In the genomic region with DNA sequence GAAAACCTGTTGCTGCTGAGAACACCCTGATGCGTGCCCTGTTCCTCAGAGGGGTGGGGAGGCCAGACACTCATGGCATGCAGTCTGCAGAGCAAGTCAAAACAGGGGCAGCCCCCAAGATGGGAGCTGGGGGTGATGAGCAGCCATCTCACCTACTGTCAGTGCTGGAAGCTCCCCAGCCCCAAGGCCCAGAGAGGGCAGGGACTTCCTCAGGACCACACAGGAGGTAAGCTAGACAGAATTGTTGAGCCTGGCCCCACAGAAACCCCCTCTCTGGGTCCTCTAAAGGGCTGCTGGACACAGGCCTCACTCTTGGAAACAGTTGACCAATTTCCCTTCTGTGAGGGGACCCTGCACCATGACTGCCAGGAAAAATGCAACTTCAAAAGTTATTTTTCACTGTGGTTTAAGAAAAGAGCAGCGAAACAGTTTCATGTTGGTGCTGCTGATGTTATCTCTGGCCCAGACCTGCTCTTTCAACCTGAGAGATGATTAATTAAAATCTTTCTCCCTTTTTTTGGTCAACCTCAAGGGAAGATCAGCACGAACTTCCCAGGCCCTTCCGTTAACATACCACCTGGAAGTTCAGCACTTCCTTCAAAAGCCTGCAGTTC, we compare ENCODE assay signal across 21 cellular contexts. TPM values are rescaled to one million over a fixed set of nuclear protein-coding genes. Genes with fewer than 3 reads are reported as not detected.
A peak's percentile ranks its signal among the peaks of the same experiment; 100 is the strongest.
DNase-seq lines count a peak whose midpoint lies in the region; ATAC-seq and TF ChIP-seq lines count a peak whose summit lies in the region.
"Had no signal": no experiment of that assay in that cellular context is flagged by ENCODE, and none has a peak within 500 bp of the region (broad histone marks: within the 10 kb centered on the region; RNA-seq: fewer than 3 reads in every experiment).

No MANE protein-coding gene starts in this region.

- no peaks in the 10 kb centered on the region for H3K9me3 ChIP-seq in KOPT-K1 (ENCODE audit: insufficient read depth, low read length, poor library complexity, severe bottlenecking)
- no peaks in the 10 kb centered on the region for H3K9me3 ChIP-seq in testis
- H3K9me3 ChIP-seq: vagina had no signal

- H3K36me3 Mint-ChIP-seq in activated T-cell treated with anti-CD3 and anti-CD28 coated beads, Interleukin-2, amount 50 U/mL, for 24 hours (ENCODE audit: low read depth), result no peaks in the 10 kb centered on the region
- no peaks in the 10 kb centered on the region for H3K36me3 Mint-ChIP-seq in activated naive CD4-positive, alpha-beta T cell treated with anti-CD3 and anti-CD28 coated beads, Interleukin-2, amount 10 ng/mL, durations not matched to agents 7 days and 5 days
- no peaks in the 10 kb centered on the region for H3K36me3 Mint-ChIP-seq in stimulated activated memory B cell treated with anti-CD40 and anti-IgM and Interleukin-4, amounts not matched to agents 10 μg/mL and 1 μg/mL and 100 μg/mL, for 72 hours
- no peaks in the 10 kb centered on the region for H3K36me3 Mint-ChIP-seq in WTC11

- H3K27me3 Mint-ChIP-seq in activated T-cell treated with anti-CD3 and anti-CD28 coated beads, Interleukin-2, amount 50 U/mL, for 24 hours, result no peaks in the 10 kb centered on the region
- H3K27me3 Mint-ChIP-seq in activated naive CD4-positive, alpha-beta T cell treated with anti-CD3 and anti-CD28 coated beads, Interleukin-2, amount 10 ng/mL, durations not matched to agents 7 days and 5 days, result peaks cover 30% of the 10 kb centered on the region
- H3K27me3 Mint-ChIP-seq in stimulated activated memory B cell treated with anti-CD40 and anti-IgM and Interleukin-4, amounts not matched to agents 10 μg/mL and 1 μg/mL and 100 μg/mL, for 72 hours, result no peaks in the 10 kb centered on the region
- H3K27me3 Mint-ChIP-seq in WTC11 (ENCODE audit: low read depth), result no peaks in the 10 kb centered on the region

- H3K4me3 ChIP-seq in testis, result no peak overlapping the region
- H3K4me3 ChIP-seq: hepatocyte, skin epidermis, vagina had no signal

- intact Hi-C loops in testis (cut with DNase I; ENCODE audit: low total_unique reads), result no loop called here

- POLR2A ChIA-PET in WTC11 (lab: Charles Lee), result no interaction called here

- H3K27ac ChIP-seq in KOPT-K1 (ENCODE audit: low read depth, low read length, poor library complexity, severe bottlenecking), result peak overlapping the region; percentile 42
- no peak overlapping the region for H3K27ac ChIP-seq in testis
- H3K27ac ChIP-seq: hepatocyte, vagina had no signal

- peak overlapping the region; percentile 88 for H3K27ac Mint-ChIP-seq in activated T-cell treated with anti-CD3 and anti-CD28 coated beads, Interleukin-2, amount 50 U/mL, for 24 hours
- H3K27ac Mint-ChIP-seq in activated naive CD4-positive, alpha-beta T cell treated with anti-CD3 and anti-CD28 coated beads, Interleukin-2, amount 10 ng/mL, durations not matched to agents 7 days and 5 days, result peak overlapping the region; percentile 35
- peak overlapping the region; percentile 26 for H3K27ac Mint-ChIP-seq in stimulated activated memory B cell treated with anti-CD40 and anti-IgM and Interleukin-4, amounts not matched to agents 10 μg/mL and 1 μg/mL and 100 μg/mL, for 72 hours
- no peak overlapping the region for H3K27ac Mint-ChIP-seq in WTC11

- peak; percentile 68 for DNase-seq in activated T-cell treated with anti-CD3 and anti-CD28 coated beads, Interleukin-2, amount 50 U/mL, for 24 hours
- DNase-seq in activated T-cell treated with anti-CD3 and anti-CD28 coated beads for 4 hours, result no peak
- no peak for DNase-seq in activated naive CD4-positive, alpha-beta T cell treated with anti-CD3 and anti-CD28 coated beads, Interleukin-2, amount 10 ng/mL, durations not matched to agents 7 days and 5 days
- DNase-seq in testis, result no peak
- DNase-seq in WTC11 (ENCODE audit: low spot score), result no peak
- DNase-seq: EL, islet precursor cell, NCI-H187, NCI-H446, SW 1271 had no signal

- peaks cover 63% of the 10 kb centered on the region for H3K4me1 Mint-ChIP-seq in activated T-cell treated with anti-CD3 and anti-CD28 coated beads, Interleukin-2, amount 50 U/mL, for 24 hours (ENCODE audit: low read depth)
- peaks cover 34% of the 10 kb centered on the region for H3K4me1 Mint-ChIP-seq in activated naive CD4-positive, alpha-beta T cell treated with anti-CD3 and anti-CD28 coated beads, Interleukin-2, amount 10 ng/mL, durations not matched to agents 7 days and 5 days
- H3K4me1 Mint-ChIP-seq in stimulated activated memory B cell treated with anti-CD40 and anti-IgM and Interleukin-4, amounts not matched to agents 10 μg/mL and 1 μg/mL and 100 μg/mL, for 72 hours, result peaks cover 20% of the 10 kb centered on the region
- no peaks in the 10 kb centered on the region for H3K4me1 Mint-ChIP-seq in WTC11

- no peaks in the 10 kb centered on the region for H3K36me3 ChIP-seq in KOPT-K1 (ENCODE audit: insufficient read depth, low read length)
- no peaks in the 10 kb centered on the region for H3K36me3 ChIP-seq in testis (ENCODE audit: low read depth, missing control alignments)
- H3K36me3 ChIP-seq: vagina had no signal

- H3K4me1 ChIP-seq in testis, result no peaks in the 10 kb centered on the region

- ATAC-seq in stimulated activated memory B cell treated with anti-CD40 and anti-IgM and Interleukin-4, amounts not matched to agents 10 μg/mL and 1 μg/mL and 100 μg/mL, for 72 hours, result peak; percentile 74
- no peak for ATAC-seq in GM18907 (IDR thresholded peaks at IDR 0.05; ENCODE audit: unreplicated experiment)
- ATAC-seq in WTC11, result no peak

- peak overlapping the region; percentile 18 for H3K4me3 Mint-ChIP-seq in activated T-cell treated with anti-CD3 and anti-CD28 coated beads, Interleukin-2, amount 50 U/mL, for 24 hours
- H3K4me3 Mint-ChIP-seq in activated naive CD4-positive, alpha-beta T cell treated with anti-CD3 and anti-CD28 coated beads, Interleukin-2, amount 10 ng/mL, durations not matched to agents 7 days and 5 days, result no peak overlapping the region
- H3K4me3 Mint-ChIP-seq in stimulated activated memory B cell treated with anti-CD40 and anti-IgM and Interleukin-4, amounts not matched to agents 10 μg/mL and 1 μg/mL and 100 μg/mL, for 72 hours, result no peak overlapping the region
- H3K4me3 Mint-ChIP-seq in WTC11, result no peak overlapping the region

- H3K27me3 ChIP-seq in testis, result no peaks in the 10 kb centered on the region
- H3K27me3 ChIP-seq: hepatocyte, vagina had no signal

- CTCF ChIA-PET in activated naive CD4-positive, alpha-beta T cell treated with anti-CD3 and anti-CD28 coated beads, Interleukin-2, amount 10 ng/mL, durations not matched to agents 7 days and 5 days (lab: Charles Lee), result no interaction called here
- CTCF ChIA-PET in WTC11 (lab: Charles Lee), result no interaction called here

- TF ChIP-seq CTCF in testis (IDR thresholded peaks at IDR 0.05), result no peak
- TF ChIP-seq CTCF in WTC11 (IDR thresholded peaks at IDR 0.05), result no peak

- H3K9me3 Mint-ChIP-seq in activated T-cell treated with anti-CD3 and anti-CD28 coated beads, Interleukin-2, amount 50 U/mL, for 24 hours, result no peaks in the 10 kb centered on the region
- H3K9me3 Mint-ChIP-seq in activated naive CD4-positive, alpha-beta T cell treated with anti-CD3 and anti-CD28 coated beads, Interleukin-2, amount 10 ng/mL, durations not matched to agents 7 days and 5 days, result no peaks in the 10 kb centered on the region
- H3K9me3 Mint-ChIP-seq in stimulated activated memory B cell treated with anti-CD40 and anti-IgM and Interleukin-4, amounts not matched to agents 10 μg/mL and 1 μg/mL and 100 μg/mL, for 72 hours, result no peaks in the 10 kb centered on the region
- no peaks in the 10 kb centered on the region for H3K9me3 Mint-ChIP-seq in WTC11

- WGBS in testis, 2 donors, result 90 to 95% methylated on average over 4 of the region's 4 CpGs

- TF ChIP-seq POLR2A in testis (IDR thresholded peaks at IDR 0.05), result no peak

TF ChIP-seq in WTC11, 78 proteins besides CTCF, POLR2A, EP300 and RAD21 (continues in another document):
- TF ChIP-seq, protein P1, sequence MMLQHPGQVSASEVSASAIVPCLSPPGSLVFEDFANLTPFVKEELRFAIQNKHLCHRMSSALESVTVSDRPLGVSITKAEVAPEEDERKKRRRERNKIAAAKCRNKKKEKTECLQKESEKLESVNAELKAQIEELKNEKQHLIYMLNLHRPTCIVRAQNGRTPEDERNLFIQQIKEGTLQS (CRISPR knock-in tag; conservative IDR thresholded peaks at IDR 0.05), result no peak
- TF ChIP-seq, protein P2, sequence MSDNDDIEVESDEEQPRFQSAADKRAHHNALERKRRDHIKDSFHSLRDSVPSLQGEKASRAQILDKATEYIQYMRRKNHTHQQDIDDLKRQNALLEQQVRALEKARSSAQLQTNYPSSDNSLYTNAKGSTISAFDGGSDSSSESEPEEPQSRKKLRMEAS (CRISPR knock-in tag; IDR thresholded peaks at IDR 0.05), result no peak
- no peak for TF ChIP-seq SP1 (CRISPR knock-in tag; conservative IDR thresholded peaks at IDR 0.05)
- TF ChIP-seq ELF4 (CRISPR knock-in tag; IDR thresholded peaks at IDR 0.05; ENCODE audit: low read depth), result no peak
- no peak for TF ChIP-seq FOXP1 (CRISPR knock-in tag; IDR thresholded peaks at IDR 0.05; ENCODE audit: borderline replicate concordance)
- TF ChIP-seq, protein P3, sequence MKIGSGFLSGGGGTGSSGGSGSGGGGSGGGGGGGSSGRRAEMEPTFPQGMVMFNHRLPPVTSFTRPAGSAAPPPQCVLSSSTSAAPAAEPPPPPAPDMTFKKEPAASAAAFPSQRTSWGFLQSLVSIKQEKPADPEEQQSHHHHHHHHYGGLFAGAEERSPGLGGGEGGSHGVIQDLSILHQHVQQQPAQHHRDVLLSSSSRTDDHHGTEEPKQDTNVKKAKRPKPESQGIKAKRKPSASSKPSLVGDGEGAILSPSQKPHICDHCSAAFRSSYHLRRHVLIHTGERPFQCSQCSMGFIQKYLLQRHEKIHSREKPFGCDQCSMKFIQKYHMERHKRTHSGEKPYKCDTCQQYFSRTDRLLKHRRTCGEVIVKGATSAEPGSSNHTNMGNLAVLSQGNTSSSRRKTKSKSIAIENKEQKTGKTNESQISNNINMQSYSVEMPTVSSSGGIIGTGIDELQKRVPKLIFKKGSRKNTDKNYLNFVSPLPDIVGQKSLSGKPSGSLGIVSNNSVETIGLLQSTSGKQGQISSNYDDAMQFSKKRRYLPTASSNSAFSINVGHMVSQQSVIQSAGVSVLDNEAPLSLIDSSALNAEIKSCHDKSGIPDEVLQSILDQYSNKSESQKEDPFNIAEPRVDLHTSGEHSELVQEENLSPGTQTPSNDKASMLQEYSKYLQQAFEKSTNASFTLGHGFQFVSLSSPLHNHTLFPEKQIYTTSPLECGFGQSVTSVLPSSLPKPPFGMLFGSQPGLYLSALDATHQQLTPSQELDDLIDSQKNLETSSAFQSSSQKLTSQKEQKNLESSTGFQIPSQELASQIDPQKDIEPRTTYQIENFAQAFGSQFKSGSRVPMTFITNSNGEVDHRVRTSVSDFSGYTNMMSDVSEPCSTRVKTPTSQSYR (CRISPR knock-in tag; IDR thresholded peaks at IDR 0.05), result no peak
- TF ChIP-seq TEAD1 (CRISPR knock-in tag; IDR thresholded peaks at IDR 0.05), result no peak

RNA-seq across cellular contexts. Expression of gene CSF2, which starts 9.6 kb away (rescaled TPM):
- not detected for total RNA-seq in testis
- not detected for polyA plus RNA-seq in testis (ENCODE audit: insufficient read depth, low read depth, low replicate concordance)
- 0.25 TPM in 1 of 3 replicates, not detected in the others for total RNA-seq in WTC11 (2021)
- total RNA-seq: cerebellum, hepatocyte, subcutaneous adipose tissue, vagina had no signal
- polyA plus RNA-seq: AG04450, aorta, hepatocyte had no signal

RNA-seq across cellular contexts. Expression of gene IL3, which starts 22.7 kb away (rescaled TPM):
- total RNA-seq in testis (under 1 TPM in 1 of 2 donors, not detected in 1; 0.39 TPM), WTC11 (2021) (not detected in 3 replicates)
- not detected for polyA plus RNA-seq in testis (ENCODE audit: insufficient read depth, low read depth, low replicate concordance)
- total RNA-seq: aorta, cerebellum, lung microvascular endothelial cell, subcutaneous adipose tissue, vagina had no signal
- polyA plus RNA-seq: AG04450, aorta, hepatocyte had no signal
